Comparison of ENCODE assay signal across 1 cellular context in the genomic region with DNA sequence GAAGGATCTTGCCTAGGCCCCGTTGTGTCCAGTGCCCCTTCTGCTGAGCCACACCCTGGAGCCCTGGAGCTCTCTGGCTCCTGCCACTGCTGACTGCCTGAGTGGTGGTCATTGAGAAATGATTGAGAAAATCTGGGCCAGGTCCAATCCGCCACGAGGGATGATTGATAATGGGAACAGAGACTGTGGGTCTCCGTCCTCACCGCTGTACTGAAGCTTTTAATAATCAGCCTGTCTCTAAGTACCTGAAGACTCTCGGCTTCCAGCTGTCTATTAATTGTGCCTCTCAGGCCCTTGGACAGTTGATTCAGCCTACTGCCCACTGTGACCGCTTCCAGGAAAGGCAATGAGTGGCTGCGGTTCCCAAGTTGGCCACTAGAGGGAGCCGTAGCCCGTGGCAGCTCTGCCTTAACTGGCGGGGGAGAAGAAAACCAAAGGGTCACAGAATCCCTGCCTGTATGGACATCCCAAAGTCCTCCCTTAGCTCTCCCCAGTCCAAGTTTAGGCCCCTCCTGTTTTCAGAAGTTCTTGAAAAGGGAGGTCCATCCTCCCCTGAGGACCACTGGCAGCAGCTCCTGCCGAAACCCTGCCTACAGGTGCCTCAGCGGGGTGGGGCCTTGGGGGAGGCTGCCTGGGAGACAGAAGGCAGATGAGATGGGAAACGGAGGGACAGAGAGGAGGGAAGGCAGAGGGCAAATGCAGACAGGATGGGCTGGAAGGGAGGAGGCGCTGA.
TF ChIP-seq lines count a peak whose summit lies in the region.

No MANE protein-coding gene starts in this region.

TF ChIP-seq in K562, 482 proteins besides CTCF, POLR2A, EP300 and RAD21 (continued from another document and continues in another):
- TF ChIP-seq, protein P1, sequence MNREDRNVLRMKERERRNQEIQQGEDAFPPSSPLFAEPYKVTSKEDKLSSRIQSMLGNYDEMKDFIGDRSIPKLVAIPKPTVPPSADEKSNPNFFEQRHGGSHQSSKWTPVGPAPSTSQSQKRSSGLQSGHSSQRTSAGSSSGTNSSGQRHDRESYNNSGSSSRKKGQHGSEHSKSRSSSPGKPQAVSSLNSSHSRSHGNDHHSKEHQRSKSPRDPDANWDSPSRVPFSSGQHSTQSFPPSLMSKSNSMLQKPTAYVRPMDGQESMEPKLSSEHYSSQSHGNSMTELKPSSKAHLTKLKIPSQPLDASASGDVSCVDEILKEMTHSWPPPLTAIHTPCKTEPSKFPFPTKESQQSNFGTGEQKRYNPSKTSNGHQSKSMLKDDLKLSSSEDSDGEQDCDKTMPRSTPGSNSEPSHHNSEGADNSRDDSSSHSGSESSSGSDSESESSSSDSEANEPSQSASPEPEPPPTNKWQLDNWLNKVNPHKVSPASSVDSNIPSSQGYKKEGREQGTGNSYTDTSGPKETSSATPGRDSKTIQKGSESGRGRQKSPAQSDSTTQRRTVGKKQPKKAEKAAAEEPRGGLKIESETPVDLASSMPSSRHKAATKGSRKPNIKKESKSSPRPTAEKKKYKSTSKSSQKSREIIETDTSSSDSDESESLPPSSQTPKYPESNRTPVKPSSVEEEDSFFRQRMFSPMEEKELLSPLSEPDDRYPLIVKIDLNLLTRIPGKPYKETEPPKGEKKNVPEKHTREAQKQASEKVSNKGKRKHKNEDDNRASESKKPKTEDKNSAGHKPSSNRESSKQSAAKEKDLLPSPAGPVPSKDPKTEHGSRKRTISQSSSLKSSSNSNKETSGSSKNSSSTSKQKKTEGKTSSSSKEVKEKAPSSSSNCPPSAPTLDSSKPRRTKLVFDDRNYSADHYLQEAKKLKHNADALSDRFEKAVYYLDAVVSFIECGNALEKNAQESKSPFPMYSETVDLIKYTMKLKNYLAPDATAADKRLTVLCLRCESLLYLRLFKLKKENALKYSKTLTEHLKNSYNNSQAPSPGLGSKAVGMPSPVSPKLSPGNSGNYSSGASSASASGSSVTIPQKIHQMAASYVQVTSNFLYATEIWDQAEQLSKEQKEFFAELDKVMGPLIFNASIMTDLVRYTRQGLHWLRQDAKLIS (CRISPR knock-in tag; IDR thresholded peaks at IDR 0.05) = no peak
- TF ChIP-seq GTF2F1 (IDR thresholded peaks at IDR 0.05; ENCODE audit: low read depth, low read length) (no peak), JUNB (CRISPR knock-in tag; conservative IDR thresholded peaks at IDR 0.05) (no peak), ARHGAP35 (IDR thresholded peaks at IDR 0.05; ENCODE audit: partially characterized antibody) (no peak), RCOR1 (IDR thresholded peaks at IDR 0.05; ENCODE audit: borderline replicate concordance in 1 of 2, low read depth in 2 of 2, low read length in 2 of 2) (peak in 1 of 2 experiments; percentile 28; a peak in 1 of 4 replicates), FOXJ3 (CRISPR knock-in tag; IDR thresholded peaks at IDR 0.05) (no peak), HDAC6 (IDR thresholded peaks at IDR 0.05; ENCODE audit: low read depth, low read length) (no peak), CSDE1 (IDR thresholded peaks at IDR 0.05) (no peak), LEF1 (IDR thresholded peaks at IDR 0.05) (no peak), ZEB2 (IDR thresholded peaks at IDR 0.05) (no peak), SRF (CRISPR knock-in tag; IDR thresholded peaks at IDR 0.05) (no peak), FOSL1 (tag; conservative IDR thresholded peaks at IDR 0.05) (no peak), SMC3 (conservative IDR thresholded peaks at IDR 0.05; ENCODE audit: insufficient read depth, low read depth, low read length) (peak; percentile 77), ZNF586 (CRISPR knock-in tag; conservative IDR thresholded peaks at IDR 0.05) (no peak), TRIM24 (IDR thresholded peaks at IDR 0.05) (no peak), SMAD1 (IDR thresholded peaks at IDR 0.05; ENCODE audit: low read depth, low read length, partially characterized antibody) (no peak), RBM17 (IDR thresholded peaks at IDR 0.05; ENCODE audit: borderline replicate concordance, low read depth, low read length) (no peak), TRIM28 (IDR thresholded peaks at IDR 0.05) (no peak), STAG1 (CRISPR knock-in tag; IDR thresholded peaks at IDR 0.05; ENCODE audit: borderline replicate concordance) (peak; percentile 83)
- TF ChIP-seq, protein P2, sequence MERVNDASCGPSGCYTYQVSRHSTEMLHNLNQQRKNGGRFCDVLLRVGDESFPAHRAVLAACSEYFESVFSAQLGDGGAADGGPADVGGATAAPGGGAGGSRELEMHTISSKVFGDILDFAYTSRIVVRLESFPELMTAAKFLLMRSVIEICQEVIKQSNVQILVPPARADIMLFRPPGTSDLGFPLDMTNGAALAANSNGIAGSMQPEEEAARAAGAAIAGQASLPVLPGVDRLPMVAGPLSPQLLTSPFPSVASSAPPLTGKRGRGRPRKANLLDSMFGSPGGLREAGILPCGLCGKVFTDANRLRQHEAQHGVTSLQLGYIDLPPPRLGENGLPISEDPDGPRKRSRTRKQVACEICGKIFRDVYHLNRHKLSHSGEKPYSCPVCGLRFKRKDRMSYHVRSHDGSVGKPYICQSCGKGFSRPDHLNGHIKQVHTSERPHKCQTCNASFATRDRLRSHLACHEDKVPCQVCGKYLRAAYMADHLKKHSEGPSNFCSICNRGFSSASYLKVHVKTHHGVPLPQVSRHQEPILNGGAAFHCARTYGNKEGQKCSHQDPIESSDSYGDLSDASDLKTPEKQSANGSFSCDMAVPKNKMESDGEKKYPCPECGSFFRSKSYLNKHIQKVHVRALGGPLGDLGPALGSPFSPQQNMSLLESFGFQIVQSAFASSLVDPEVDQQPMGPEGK (CRISPR knock-in tag; IDR thresholded peaks at IDR 0.05; ENCODE audit: borderline replicate concordance) = no peak
- TF ChIP-seq, protein P3, sequence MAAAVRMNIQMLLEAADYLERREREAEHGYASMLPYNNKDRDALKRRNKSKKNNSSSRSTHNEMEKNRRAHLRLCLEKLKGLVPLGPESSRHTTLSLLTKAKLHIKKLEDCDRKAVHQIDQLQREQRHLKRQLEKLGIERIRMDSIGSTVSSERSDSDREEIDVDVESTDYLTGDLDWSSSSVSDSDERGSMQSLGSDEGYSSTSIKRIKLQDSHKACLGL (CRISPR knock-in tag; IDR thresholded peaks at IDR 0.05; ENCODE audit: borderline replicate concordance, poor library complexity, severe bottlenecking) = no peak
- TF ChIP-seq, protein P4, sequence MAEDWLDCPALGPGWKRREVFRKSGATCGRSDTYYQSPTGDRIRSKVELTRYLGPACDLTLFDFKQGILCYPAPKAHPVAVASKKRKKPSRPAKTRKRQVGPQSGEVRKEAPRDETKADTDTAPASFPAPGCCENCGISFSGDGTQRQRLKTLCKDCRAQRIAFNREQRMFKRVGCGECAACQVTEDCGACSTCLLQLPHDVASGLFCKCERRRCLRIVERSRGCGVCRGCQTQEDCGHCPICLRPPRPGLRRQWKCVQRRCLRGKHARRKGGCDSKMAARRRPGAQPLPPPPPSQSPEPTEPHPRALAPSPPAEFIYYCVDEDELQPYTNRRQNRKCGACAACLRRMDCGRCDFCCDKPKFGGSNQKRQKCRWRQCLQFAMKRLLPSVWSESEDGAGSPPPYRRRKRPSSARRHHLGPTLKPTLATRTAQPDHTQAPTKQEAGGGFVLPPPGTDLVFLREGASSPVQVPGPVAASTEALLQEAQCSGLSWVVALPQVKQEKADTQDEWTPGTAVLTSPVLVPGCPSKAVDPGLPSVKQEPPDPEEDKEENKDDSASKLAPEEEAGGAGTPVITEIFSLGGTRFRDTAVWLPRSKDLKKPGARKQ (CRISPR knock-in tag; IDR thresholded peaks at IDR 0.05) = no peak
- TF ChIP-seq, protein P5, sequence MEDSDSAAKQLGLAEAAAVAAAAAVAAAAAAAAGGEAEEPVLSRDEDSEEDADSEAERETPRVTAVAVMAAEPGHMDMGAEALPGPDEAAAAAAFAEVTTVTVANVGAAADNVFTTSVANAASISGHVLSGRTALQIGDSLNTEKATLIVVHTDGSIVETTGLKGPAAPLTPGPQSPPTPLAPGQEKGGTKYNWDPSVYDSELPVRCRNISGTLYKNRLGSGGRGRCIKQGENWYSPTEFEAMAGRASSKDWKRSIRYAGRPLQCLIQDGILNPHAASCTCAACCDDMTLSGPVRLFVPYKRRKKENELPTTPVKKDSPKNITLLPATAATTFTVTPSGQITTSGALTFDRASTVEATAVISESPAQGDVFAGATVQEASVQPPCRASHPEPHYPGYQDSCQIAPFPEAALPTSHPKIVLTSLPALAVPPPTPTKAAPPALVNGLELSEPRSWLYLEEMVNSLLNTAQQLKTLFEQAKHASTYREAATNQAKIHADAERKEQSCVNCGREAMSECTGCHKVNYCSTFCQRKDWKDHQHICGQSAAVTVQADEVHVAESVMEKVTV (CRISPR knock-in tag; IDR thresholded peaks at IDR 0.05) = peak; percentile 80
- TF ChIP-seq, protein P6, sequence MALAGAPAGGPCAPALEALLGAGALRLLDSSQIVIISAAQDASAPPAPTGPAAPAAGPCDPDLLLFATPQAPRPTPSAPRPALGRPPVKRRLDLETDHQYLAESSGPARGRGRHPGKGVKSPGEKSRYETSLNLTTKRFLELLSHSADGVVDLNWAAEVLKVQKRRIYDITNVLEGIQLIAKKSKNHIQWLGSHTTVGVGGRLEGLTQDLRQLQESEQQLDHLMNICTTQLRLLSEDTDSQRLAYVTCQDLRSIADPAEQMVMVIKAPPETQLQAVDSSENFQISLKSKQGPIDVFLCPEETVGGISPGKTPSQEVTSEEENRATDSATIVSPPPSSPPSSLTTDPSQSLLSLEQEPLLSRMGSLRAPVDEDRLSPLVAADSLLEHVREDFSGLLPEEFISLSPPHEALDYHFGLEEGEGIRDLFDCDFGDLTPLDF (CRISPR knock-in tag; IDR thresholded peaks at IDR 0.05) = no peak
- TF ChIP-seq, protein P7, sequence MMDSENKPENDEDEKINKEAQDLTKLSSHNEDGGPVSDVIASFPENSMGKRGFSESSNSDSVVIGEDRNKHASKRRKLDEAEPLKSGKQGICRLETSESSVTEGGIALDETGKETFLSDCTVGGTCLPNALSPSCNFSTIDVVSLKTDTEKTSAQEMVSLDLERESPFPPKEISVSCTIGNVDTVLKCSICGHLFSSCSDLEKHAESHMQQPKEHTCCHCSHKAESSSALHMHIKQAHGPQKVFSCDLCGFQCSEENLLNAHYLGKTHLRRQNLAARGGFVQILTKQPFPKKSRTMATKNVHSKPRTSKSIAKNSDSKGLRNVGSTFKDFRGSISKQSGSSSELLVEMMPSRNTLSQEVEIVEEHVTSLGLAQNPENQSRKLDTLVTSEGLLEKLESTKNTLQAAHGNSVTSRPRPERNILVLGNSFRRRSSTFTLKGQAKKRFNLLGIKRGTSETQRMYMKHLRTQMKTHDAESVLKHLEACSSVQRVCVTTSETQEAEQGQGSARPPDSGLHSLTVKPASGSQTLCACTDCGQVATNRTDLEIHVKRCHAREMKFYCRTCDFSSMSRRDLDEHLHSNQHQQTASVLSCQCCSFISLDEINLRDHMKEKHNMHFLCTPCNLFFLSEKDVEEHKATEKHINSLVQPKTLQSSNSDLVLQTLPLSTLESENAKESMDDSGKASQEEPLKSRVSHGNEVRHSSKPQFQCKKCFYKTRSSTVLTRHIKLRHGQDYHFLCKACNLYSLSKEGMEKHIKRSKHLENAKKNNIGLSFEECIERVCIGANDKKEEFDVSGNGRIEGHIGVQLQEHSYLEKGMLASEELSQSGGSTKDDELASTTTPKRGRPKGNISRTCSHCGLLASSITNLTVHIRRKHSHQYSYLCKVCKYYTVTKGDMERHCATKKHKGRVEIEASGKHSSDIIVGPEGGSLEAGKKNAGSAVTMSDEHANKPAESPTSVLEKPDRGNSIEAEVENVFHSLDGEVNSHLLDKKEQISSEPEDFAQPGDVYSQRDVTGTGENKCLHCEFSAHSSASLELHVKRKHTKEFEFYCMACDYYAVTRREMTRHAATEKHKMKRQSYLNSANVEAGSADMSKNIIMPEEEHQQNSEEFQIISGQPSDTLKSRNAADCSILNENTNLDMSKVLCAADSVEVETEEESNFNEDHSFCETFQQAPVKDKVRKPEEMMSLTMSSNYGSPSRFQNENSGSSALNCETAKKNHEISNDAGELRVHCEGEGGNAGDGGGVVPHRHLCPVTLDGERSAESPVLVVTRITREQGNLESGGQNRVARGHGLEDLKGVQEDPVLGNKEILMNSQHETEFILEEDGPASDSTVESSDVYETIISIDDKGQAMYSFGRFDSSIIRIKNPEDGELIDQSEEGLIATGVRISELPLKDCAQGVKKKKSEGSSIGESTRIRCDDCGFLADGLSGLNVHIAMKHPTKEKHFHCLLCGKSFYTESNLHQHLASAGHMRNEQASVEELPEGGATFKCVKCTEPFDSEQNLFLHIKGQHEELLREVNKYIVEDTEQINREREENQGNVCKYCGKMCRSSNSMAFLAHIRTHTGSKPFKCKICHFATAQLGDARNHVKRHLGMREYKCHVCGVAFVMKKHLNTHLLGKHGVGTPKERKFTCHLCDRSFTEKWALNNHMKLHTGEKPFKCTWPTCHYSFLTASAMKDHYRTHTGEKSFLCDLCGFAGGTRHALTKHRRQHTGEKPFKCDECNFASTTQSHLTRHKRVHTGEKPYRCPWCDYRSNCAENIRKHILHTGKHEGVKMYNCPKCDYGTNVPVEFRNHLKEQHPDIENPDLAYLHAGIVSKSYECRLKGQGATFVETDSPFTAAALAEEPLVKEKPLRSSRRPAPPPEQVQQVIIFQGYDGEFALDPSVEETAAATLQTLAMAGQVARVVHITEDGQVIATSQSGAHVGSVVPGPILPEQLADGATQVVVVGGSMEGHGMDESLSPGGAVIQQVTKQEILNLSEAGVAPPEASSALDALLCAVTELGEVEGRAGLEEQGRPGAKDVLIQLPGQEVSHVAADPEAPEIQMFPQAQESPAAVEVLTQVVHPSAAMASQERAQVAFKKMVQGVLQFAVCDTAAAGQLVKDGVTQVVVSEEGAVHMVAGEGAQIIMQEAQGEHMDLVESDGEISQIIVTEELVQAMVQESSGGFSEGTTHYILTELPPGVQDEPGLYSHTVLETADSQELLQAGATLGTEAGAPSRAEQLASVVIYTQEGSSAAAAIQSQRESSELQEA (IDR thresholded peaks at IDR 0.05; ENCODE audit: low read depth) = no peak
- TF ChIP-seq, protein P8, sequence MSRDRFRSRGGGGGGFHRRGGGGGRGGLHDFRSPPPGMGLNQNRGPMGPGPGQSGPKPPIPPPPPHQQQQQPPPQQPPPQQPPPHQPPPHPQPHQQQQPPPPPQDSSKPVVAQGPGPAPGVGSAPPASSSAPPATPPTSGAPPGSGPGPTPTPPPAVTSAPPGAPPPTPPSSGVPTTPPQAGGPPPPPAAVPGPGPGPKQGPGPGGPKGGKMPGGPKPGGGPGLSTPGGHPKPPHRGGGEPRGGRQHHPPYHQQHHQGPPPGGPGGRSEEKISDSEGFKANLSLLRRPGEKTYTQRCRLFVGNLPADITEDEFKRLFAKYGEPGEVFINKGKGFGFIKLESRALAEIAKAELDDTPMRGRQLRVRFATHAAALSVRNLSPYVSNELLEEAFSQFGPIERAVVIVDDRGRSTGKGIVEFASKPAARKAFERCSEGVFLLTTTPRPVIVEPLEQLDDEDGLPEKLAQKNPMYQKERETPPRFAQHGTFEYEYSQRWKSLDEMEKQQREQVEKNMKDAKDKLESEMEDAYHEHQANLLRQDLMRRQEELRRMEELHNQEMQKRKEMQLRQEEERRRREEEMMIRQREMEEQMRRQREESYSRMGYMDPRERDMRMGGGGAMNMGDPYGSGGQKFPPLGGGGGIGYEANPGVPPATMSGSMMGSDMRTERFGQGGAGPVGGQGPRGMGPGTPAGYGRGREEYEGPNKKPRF (IDR thresholded peaks at IDR 0.05; ENCODE audit: low read depth, low read length) = no peak
- TF ChIP-seq, protein P9, sequence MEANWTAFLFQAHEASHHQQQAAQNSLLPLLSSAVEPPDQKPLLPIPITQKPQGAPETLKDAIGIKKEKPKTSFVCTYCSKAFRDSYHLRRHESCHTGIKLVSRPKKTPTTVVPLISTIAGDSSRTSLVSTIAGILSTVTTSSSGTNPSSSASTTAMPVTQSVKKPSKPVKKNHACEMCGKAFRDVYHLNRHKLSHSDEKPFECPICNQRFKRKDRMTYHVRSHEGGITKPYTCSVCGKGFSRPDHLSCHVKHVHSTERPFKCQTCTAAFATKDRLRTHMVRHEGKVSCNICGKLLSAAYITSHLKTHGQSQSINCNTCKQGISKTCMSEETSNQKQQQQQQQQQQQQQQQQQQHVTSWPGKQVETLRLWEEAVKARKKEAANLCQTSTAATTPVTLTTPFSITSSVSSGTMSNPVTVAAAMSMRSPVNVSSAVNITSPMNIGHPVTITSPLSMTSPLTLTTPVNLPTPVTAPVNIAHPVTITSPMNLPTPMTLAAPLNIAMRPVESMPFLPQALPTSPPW (CRISPR knock-in tag; IDR thresholded peaks at IDR 0.05) = peak; percentile 24; the same call in 1 of the 2 replicates
